Comparison of ENCODE assay signal across 8 cellular contexts in genomic region chr22:50532353-50532700, GRCh38. TPM values are rescaled to one million over a fixed set of nuclear protein-coding genes. Genes with fewer than 3 reads are reported as not detected.
DNase-seq lines count a peak whose midpoint lies in the region; ATAC-seq and TF ChIP-seq lines count a peak whose summit lies in the region.

No MANE protein-coding gene starts in this region.

- H3K27ac Mint-ChIP-seq in Calu3 (ENCODE audit: unreplicated experiment) = peak overlapping the region; percentile 98

- H3K9me3 ChIP-seq in PC-9 (ENCODE audit: insufficient read depth, low read depth) (no peaks in the 10 kb centered on the region), neutrophil (no peaks in the 10 kb centered on the region)

- H3K27me3 ChIP-seq in PC-9 (ENCODE audit: insufficient read depth, low read depth) (no peaks in the 10 kb centered on the region), neutrophil (no peaks in the 10 kb centered on the region)

- peaks cover 54% of the 10 kb centered on the region for H3F3A ChIP-seq in PC-9 (ENCODE audit: insufficient read depth, low read depth)

- H3K36me3 ChIP-seq in PC-9 (ENCODE audit: low read depth) (no peaks in the 10 kb centered on the region), neutrophil (peaks cover 17% of the 10 kb centered on the region)

- H3K27ac ChIP-seq in PC-9 (peak overlapping the region; percentile 60), neutrophil (peak overlapping the region; percentile 98)

- H4K20me1 ChIP-seq in PC-9 (ENCODE audit: insufficient read depth) = no peaks in the 10 kb centered on the region

- H3K4me1 Mint-ChIP-seq in Calu3 (ENCODE audit: low read depth, unreplicated experiment) = peaks cover 27% of the 10 kb centered on the region

- peak overlapping the region; percentile 78 for H2AFZ ChIP-seq in PC-9

- ATAC-seq in HG02970 (IDR thresholded peaks at IDR 0.05; ENCODE audit: low FRiP score, unreplicated experiment) (no peak), GM19463 (IDR thresholded peaks at IDR 0.05; ENCODE audit: unreplicated experiment) (no peak)

- no peaks in the 10 kb centered on the region for H3K27me3 Mint-ChIP-seq in Calu3 (ENCODE audit: unreplicated experiment)

- H3K9me2 ChIP-seq in PC-9 (ENCODE audit: insufficient read depth) = no peaks in the 10 kb centered on the region

- intact Hi-C loops in Calu3 (cut with micrococcal nuclease; ENCODE audit: unreplicated experiment) (no loop called here), PC-9 (cut with micrococcal nuclease; ENCODE audit: unreplicated experiment) (no loop called here)

- H3K4me1 ChIP-seq in PC-9 (replicated peaks; ENCODE audit: insufficient read depth) (peaks cover 26% of the 10 kb centered on the region), neutrophil (ENCODE audit: control insufficient read depth in 1 of 2, insufficient read depth in 1 of 2, low read depth in 1 of 2, low read length in 1 of 2) (peaks cover 64 to 71% of the 10 kb centered on the region in 2 experiments)

- peaks cover 74% of the 10 kb centered on the region for H3K36me3 Mint-ChIP-seq in Calu3 (ENCODE audit: insufficient read depth, unreplicated experiment)

- CTCF ChIA-PET in Calu3 (lab: Charles Lee) (interaction anchor here (0.7 to 1.9 kb wide), 5 partner anchors 31 to 225 kb away, joined by 3 to 6 read pairs (median 3); partner anchors contain the start of gene SYCE3), PC-9 (lab: Charles Lee) (interaction anchor here (0.6 to 1.3 kb wide), 2 partner anchors 29 to 30 kb away, joined by 3 to 5 read pairs; partner anchors contain the start of gene SYCE3)

- TF ChIP-seq CTCF in Calu3 (IDR thresholded peaks at IDR 0.05; ENCODE audit: unreplicated experiment) = no peak
- TF ChIP-seq CTCF in PC-9 (conservative IDR thresholded peaks at IDR 0.05) = no peak
- TF ChIP-seq CTCF in neutrophil (IDR thresholded peaks at IDR 0.05) = no peak

- DNase-seq in Calu3 (peak; percentile 47), PC-9 (no peak), epidermal melanocyte (ENCODE audit: insufficient read length, low spot score) (peak; percentile 7), SIG-M5 (lab: John Stamatoyannopoulos, UW) (no peak), NCI-H2171 (lab: John Stamatoyannopoulos, UW) (no peak)

- H3K4me2 ChIP-seq in PC-9 = peak overlapping the region; percentile 85

- no peaks in the 10 kb centered on the region for H3K9me3 Mint-ChIP-seq in Calu3 (ENCODE audit: low read depth, unreplicated experiment)

- BruUV-seq in Calu3 (replicated peaks; lab: Mats Ljungman, UMichigan) (no TSS peak), PC-9 (replicated peaks; lab: Mats Ljungman, UMichigan) (no TSS peak)

- POLR2A ChIA-PET in PC-9 (lab: Charles Lee; ENCODE audit: unreplicated experiment) = interaction anchor here (1.2 kb wide), 1 partner anchor 31 kb away, joined by 3 read pairs; the partner anchor contains the start of gene SYCE3

- H3K79me2 ChIP-seq in PC-9 (ENCODE audit: low read depth) = no peaks in the 10 kb centered on the region

- H3K4me3 Mint-ChIP-seq in Calu3 (ENCODE audit: low read depth, unreplicated experiment) = peak overlapping the region; percentile 90

- H3K4me3 ChIP-seq in PC-9 (peak overlapping the region; percentile 87), neutrophil (ENCODE audit: low read depth in 1 of 2, low read length in 1 of 2) (peak overlapping the region; percentile 81 to 98)

RNA-seq across cellular contexts. Expression of gene TYMP, which starts 2.5 kb away (rescaled TPM):
- 44.1 and 62.2 TPM in 2 replicates for total RNA-seq in Calu3 (2022)
- total RNA-seq in PC-9 (2021) = 5.9 and 16.5 TPM in 2 replicates

RNA-seq across cellular contexts. Expression of gene SCO2, which starts 6.9 kb away (rescaled TPM):
- total RNA-seq in Calu3 (2022) = 3.6 and 5.3 TPM in 2 replicates
- total RNA-seq in PC-9 (2021) = 3.0 and 6.1 TPM in 2 replicates

RNA-seq across cellular contexts. Expression of gene KLHDC7B, which starts 13.4 kb away (rescaled TPM):
- 1.6 and 3.0 TPM in 2 replicates for total RNA-seq in Calu3 (2022)
- 0.72 and 4.7 TPM in 2 replicates for total RNA-seq in PC-9 (2021)

RNA-seq across cellular contexts. Expression of gene NCAPH2, which starts 24.3 kb away (rescaled TPM):
- total RNA-seq in Calu3 (2022) = 73.2 and 92.0 TPM in 2 replicates
- total RNA-seq in PC-9 (2021) = 58.8 and 62.9 TPM in 2 replicates

RNA-seq across cellular contexts. Expression of gene LMF2, which starts 24.8 kb away (rescaled TPM):
- total RNA-seq in Calu3 (2022) (85.2 and 87.1 TPM in 2 replicates), PC-9 (2021) (37.3 and 52.2 TPM in 2 replicates)

Comparison
In these comparisons a context has a peak if more than half of its experiments do, and no peak if none do; other contexts are left out.
1. DNase-seq: peak in Calu3 (single experiment) and epidermal melanocyte (single experiment); none in PC-9 (0 of 2), SIG-M5 (single experiment) and NCI-H2171 (single experiment).